Comparison of ENCODE assay signal across 14 cellular contexts in the genomic region with DNA sequence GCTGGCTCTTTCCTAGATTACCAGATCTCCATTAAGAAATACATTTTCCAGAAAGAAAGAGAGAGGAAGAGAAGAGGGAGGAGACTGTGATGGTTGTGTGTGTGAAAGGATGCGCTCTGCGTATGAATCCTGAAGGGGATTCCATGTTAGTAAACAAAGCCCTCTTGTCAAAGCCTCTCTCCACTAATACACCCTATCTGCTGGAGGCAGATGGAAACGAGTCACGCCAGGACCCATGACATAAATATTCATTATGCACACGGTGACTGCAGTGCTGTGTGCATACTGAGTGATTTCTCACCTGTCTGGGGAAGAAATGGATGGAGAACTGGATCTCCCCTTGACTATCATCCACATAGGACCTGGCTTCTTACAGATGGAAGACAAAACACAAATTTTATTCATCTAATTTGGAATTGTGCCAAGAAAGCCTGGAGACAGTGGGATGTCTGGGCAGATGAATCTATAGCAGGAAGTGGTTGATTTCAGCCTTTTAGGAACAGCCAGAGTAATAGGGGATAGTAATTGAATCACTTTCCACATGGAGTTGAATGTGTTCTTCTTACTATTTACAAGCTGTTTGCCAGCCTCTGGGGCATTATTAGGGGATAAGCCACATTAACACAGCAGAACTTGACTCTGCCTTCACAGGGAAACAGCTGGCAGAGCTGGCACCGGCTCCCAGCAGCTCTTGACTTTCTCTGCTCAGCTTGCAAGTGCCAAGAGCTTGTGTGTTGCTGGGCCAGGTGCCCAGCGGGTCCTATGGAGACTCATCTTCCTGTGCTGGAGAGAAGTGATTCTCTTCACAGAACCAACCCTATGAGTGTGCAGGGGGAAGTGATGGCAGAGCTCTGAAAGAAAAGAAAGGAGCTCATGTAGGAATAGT. TPM values are rescaled to one million over a fixed set of nuclear protein-coding genes. Genes with fewer than 3 reads are reported as not detected.
DNase-seq lines count a peak whose midpoint lies in the region; ATAC-seq, FAIRE-seq and TF ChIP-seq lines count a peak whose summit lies in the region.
"Had no signal": no experiment of that assay in that cellular context is flagged by ENCODE, and none has a peak within 500 bp of the region (broad histone marks: within the 10 kb centered on the region; RNA-seq: fewer than 3 reads in every experiment).

No MANE protein-coding gene starts in this region.

- peaks cover 2% of the 10 kb centered on the region for H3K27me3 ChIP-seq in keratinocyte (ENCODE audit: control insufficient read depth, extremely low read depth, insufficient read depth, low read length)

- no peak for TF ChIP-seq CTCF in keratinocyte (optimal IDR thresholded peaks at IDR 0.05 in 1 of 3, IDR thresholded peaks at IDR 0.05 in 1 of 3, conservative IDR thresholded peaks at IDR 0.05 in 1 of 3; ENCODE audit: extremely low read depth in 1 of 3, insufficient read depth in 2 of 3, low read length in 3 of 3)

- H3K27ac Mint-ChIP-seq in T-helper 2 cell treated with Interferon-gamma antibody and Interleukin-4, amounts not matched to agents 5 μg/mL and 100 μg/mL, for 36 hours: no peak overlapping the region
- H3K27ac Mint-ChIP-seq: activated T-helper 17 cell treated with anti-CD3 and anti-CD28 coated beads, Interleukin-2, amount 50 U/mL, for 72 hours; dendritic cell treated with granulocyte-macrophage colony-stimulating factor and Interleukin-4, amounts not matched to agents 40 ng/mL and 50 ng/mL, for 4 days had no signal

- no peaks in the 10 kb centered on the region for H3K9me3 Mint-ChIP-seq in T-helper 2 cell treated with Interferon-gamma antibody and Interleukin-4, amounts not matched to agents 5 μg/mL and 100 μg/mL, for 36 hours
- H3K9me3 Mint-ChIP-seq: activated T-helper 17 cell treated with anti-CD3 and anti-CD28 coated beads, Interleukin-2, amount 50 U/mL, for 72 hours had no signal

- H3K4me3 ChIP-seq in SK-N-MC: no peak overlapping the region
- H3K4me3 ChIP-seq in keratinocyte (ENCODE audit: control insufficient read depth in 2 of 3, extremely low read depth in 1 of 3, insufficient read depth in 2 of 3, low read depth in 1 of 3, low read length in 3 of 3): peak overlapping the region in 1 of 3 experiments; percentile 21

- peak overlapping the region; percentile 63 for H3K4me2 ChIP-seq in keratinocyte (ENCODE audit: control insufficient read depth, extremely low read depth, insufficient read depth, low read depth, low read length)

- DNase-seq in DMS79 treated with DMSO at 0.1 percent for 48 hours (lab: John Stamatoyannopoulos, UW) (peak; percentile 100), NCI-H187 (lab: John Stamatoyannopoulos, UW) (peak; percentile 79 to 81), SK-N-MC (ENCODE audit: low read depth, low spot score) (peak; percentile 78), keratinocyte (ENCODE audit: low read depth, low spot score) (peak; percentile 25)
- no peak for DNase-seq in T-helper 2 cell treated with Interferon-gamma antibody and Interleukin-4, amounts not matched to agents 5 μg/mL and 100 μg/mL, for 36 hours (ENCODE audit: low spot score)
- DNase-seq: activated CD4-positive, CD25-positive, alpha-beta regulatory T cell; NK-92 treated with Interleukin-12 subunit alpha and Interleukin-12 subunit beta, amount 100 ng/mL, for 24 hours had no signal

- H3K9me3 ChIP-seq in SK-N-MC (ENCODE audit: low read depth, low read length) (no peaks in the 10 kb centered on the region), keratinocyte (ENCODE audit: control insufficient read depth, low read depth, low read length) (no peaks in the 10 kb centered on the region)

- no peaks in the 10 kb centered on the region for H3K9me1 ChIP-seq in keratinocyte (ENCODE audit: control insufficient read depth, extremely low read depth, insufficient read depth, low read length)

- H3K4me1 ChIP-seq in keratinocyte (ENCODE audit: control insufficient read depth, extremely low read depth, insufficient read depth, low read length): peaks cover 15% of the 10 kb centered on the region

- dilution Hi-C loops in keratinocyte (cut with MboI; ENCODE audit: extremely low pct_ligation_motif_present, low sequenced_read_pairs): no loop called here

- no peaks in the 10 kb centered on the region for H3K27me3 Mint-ChIP-seq in T-helper 2 cell treated with Interferon-gamma antibody and Interleukin-4, amounts not matched to agents 5 μg/mL and 100 μg/mL, for 36 hours (ENCODE audit: low read depth)

- H4K20me1 ChIP-seq in keratinocyte (ENCODE audit: control insufficient read depth, extremely low read depth, insufficient read depth, low read length): no peaks in the 10 kb centered on the region

- H3K9ac ChIP-seq in SK-N-MC (ENCODE audit: insufficient read length): no peak overlapping the region
- H3K9ac ChIP-seq in keratinocyte (ENCODE audit: control insufficient read depth, extremely low read depth, insufficient read depth, low read length): no peak overlapping the region

- H3K27ac ChIP-seq in SK-N-MC (no peak overlapping the region), keratinocyte (ENCODE audit: control insufficient read depth, insufficient read depth, low read length) (peak overlapping the region; percentile 39)

- H3K36me3 ChIP-seq in SK-N-MC (ENCODE audit: insufficient read depth, low read length) (no peaks in the 10 kb centered on the region), keratinocyte (ENCODE audit: control insufficient read depth in 2 of 2, extremely low read depth in 1 of 2, insufficient read depth in 2 of 2, low read length in 2 of 2) (no peaks in the 10 kb centered on the region)

- no peak overlapping the region for H2AFZ ChIP-seq in keratinocyte (ENCODE audit: control insufficient read depth, low read length)

- no peaks in the 10 kb centered on the region for H3K36me3 Mint-ChIP-seq in T-helper 2 cell treated with Interferon-gamma antibody and Interleukin-4, amounts not matched to agents 5 μg/mL and 100 μg/mL, for 36 hours (ENCODE audit: low read depth)

- no peaks in the 10 kb centered on the region for H3K79me2 ChIP-seq in keratinocyte (ENCODE audit: control insufficient read depth, insufficient read depth, low read length)

- ATAC-seq in GM19467 (IDR thresholded peaks at IDR 0.05; ENCODE audit: unreplicated experiment) (no peak), HG03159 (IDR thresholded peaks at IDR 0.05; ENCODE audit: unreplicated experiment) (no peak), HG02642 (IDR thresholded peaks at IDR 0.05; ENCODE audit: poor library complexity, unreplicated experiment) (no peak)
- ATAC-seq: activated T-helper 17 cell treated with anti-CD3 and anti-CD28 coated beads, Interleukin-2, amount 50 U/mL, for 72 hours had no signal

- peak; percentile 36 for FAIRE-seq in keratinocyte (lab: Jason Lieb, UNC)
- FAIRE-seq: D721Med, H1 had no signal

- H3K4me3 Mint-ChIP-seq in T-helper 2 cell treated with Interferon-gamma antibody and Interleukin-4, amounts not matched to agents 5 μg/mL and 100 μg/mL, for 36 hours: no peak overlapping the region
- H3K4me3 Mint-ChIP-seq: activated T-helper 17 cell treated with anti-CD3 and anti-CD28 coated beads, Interleukin-2, amount 50 U/mL, for 72 hours; dendritic cell treated with granulocyte-macrophage colony-stimulating factor and Interleukin-4, amounts not matched to agents 40 ng/mL and 50 ng/mL, for 4 days had no signal

- H3K4me1 Mint-ChIP-seq in T-helper 2 cell treated with Interferon-gamma antibody and Interleukin-4, amounts not matched to agents 5 μg/mL and 100 μg/mL, for 36 hours (ENCODE audit: low read depth): no peaks in the 10 kb centered on the region

RNA-seq across cellular contexts. Expression of gene MTNR1B, which starts 9.0 kb away (rescaled TPM):
- not detected in 3 replicates for polyA plus RNA-seq in keratinocyte
- polyA plus RNA-seq in keratinocyte (2011; ENCODE audit: low read depth): not detected
- polyA plus RNA-seq in keratinocyte (2011; cell fraction: cytosol; rRNA removed): not detected in 2 replicates
- polyA plus RNA-seq in keratinocyte (2011; cell fraction: nucleus; rRNA removed): not detected in 2 replicates
- not detected in 2 replicates for polyA plus RNA-seq in keratinocyte (2012; ENCODE audit: low replicate concordance)
- not detected in 3 replicates for polyA minus RNA-seq in keratinocyte
- not detected for polyA minus RNA-seq in keratinocyte (2011; cell fraction: cytosol; rRNA and poly(A)+ RNA removed)
- polyA minus RNA-seq in keratinocyte (2011; cell fraction: nucleus; rRNA and poly(A)+ RNA removed): not detected in 2 replicates
